In the genomic region with DNA sequence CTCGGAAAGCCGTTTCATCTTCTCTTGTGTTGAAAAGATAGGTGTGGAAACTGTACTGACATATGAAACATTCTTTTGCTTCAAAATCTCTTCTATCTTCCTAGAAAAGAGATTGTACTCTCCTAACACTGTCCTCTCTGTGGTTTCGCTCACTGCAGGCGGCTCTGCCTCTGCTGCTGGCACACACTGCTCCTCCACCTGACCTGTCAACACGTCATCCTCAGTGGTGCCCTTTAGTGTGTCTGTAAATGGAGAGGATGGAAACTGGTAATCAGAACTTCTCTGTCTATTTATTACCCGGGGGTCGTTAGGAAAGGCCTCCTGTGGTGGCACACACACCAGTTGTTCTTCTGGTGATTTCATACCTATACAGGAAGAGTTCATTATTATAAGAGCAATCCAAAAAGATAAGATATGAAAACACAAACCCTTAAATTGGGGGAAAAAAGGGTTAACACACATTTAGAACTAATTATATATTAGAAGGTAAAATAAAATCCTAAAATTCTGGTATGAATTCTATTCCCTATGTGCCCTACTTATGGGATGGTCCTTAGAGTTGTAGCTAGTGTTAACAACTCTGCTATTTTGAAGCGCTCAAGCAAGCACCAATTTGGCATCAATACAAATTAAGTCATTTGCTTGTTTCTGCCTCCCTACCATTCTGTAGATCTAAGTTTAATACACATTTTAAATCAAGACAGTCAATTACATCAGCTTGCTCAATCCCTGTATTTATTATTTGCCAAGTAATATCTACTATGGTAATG, we compare ENCODE assay signal across 1 cellular context.
TF ChIP-seq lines count a peak whose summit lies in the region.

No MANE protein-coding gene starts in this region.

TF ChIP-seq in GM12878, 131 proteins besides CTCF, POLR2A, EP300 and RAD21:
- TF ChIP-seq, protein P1, sequence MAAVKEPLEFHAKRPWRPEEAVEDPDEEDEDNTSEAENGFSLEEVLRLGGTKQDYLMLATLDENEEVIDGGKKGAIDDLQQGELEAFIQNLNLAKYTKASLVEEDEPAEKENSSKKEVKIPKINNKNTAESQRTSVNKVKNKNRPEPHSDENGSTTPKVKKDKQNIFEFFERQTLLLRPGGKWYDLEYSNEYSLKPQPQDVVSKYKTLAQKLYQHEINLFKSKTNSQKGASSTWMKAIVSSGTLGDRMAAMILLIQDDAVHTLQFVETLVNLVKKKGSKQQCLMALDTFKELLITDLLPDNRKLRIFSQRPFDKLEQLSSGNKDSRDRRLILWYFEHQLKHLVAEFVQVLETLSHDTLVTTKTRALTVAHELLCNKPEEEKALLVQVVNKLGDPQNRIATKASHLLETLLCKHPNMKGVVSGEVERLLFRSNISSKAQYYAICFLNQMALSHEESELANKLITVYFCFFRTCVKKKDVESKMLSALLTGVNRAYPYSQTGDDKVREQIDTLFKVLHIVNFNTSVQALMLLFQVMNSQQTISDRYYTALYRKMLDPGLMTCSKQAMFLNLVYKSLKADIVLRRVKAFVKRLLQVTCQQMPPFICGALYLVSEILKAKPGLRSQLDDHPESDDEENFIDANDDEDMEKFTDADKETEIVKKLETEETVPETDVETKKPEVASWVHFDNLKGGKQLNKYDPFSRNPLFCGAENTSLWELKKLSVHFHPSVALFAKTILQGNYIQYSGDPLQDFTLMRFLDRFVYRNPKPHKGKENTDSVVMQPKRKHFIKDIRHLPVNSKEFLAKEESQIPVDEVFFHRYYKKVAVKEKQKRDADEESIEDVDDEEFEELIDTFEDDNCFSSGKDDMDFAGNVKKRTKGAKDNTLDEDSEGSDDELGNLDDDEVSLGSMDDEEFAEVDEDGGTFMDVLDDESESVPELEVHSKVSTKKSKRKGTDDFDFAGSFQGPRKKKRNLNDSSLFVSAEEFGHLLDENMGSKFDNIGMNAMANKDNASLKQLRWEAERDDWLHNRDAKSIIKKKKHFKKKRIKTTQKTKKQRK (IDR thresholded peaks at IDR 0.05; ENCODE audit: low read depth, low read length), result no peak
- no peak for TF ChIP-seq MXI1 (IDR thresholded peaks at IDR 0.05; ENCODE audit: low read depth, low read length)
